In the genomic region with DNA sequence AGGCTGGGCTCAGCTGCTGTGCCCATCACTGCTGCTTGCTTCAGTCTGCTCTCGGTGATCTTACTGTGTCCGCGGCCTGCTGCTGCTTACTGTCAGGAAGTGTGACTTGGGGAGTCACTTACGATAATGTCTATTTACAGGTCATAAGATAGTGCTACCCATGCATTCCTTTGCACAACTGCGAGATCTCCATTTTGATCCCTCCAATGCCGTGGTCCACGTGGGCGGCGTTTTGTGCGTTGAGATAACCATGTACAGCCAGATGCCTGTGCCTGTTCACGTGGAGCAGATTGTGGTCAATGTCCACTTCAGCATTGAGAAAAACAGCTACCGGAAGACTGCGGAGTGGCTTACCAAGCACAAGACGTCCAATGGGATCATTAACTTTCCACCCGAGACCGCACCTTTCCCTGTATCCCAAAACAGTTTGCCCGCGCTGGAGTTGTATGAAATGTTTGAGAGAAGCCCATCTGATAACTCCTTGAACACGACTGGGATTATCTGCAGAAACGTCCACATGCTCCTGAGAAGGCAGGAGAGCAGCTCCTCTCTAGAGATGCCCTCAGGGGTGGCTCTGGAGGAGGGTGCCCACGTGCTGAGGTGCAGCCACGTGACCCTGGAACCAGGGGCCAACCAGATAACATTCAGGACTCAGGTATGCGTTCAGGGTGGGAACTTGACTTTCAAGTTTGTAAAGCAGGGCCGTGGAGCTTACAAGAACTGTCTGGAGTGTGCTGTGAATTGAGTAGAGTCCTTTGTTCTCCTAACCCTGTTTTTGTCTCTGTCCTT, we compare ENCODE assay signal across 1 cellular context.
TF ChIP-seq lines count a peak whose summit lies in the region.

No MANE protein-coding gene starts in this region.

TF ChIP-seq in endothelial cell of umbilical vein, 7 proteins besides CTCF, POLR2A, EP300 and RAD21:
- TF ChIP-seq POLR2AphosphoS5 (IDR thresholded peaks at IDR 0.05; ENCODE audit: insufficient read depth, low read depth, low read length) (no peak), EZH2 (IDR thresholded peaks at IDR 0.05; ENCODE audit: borderline replicate concordance, low read depth, low read length, severe bottlenecking) (no peak), JUN (IDR thresholded peaks at IDR 0.05; ENCODE audit: borderline replicate concordance, insufficient read depth, insufficient read length, low read depth) (no peak), GATA2 (IDR thresholded peaks at IDR 0.05; ENCODE audit: insufficient read depth, insufficient read length, low read depth, low read length) (no peak), MYC (IDR thresholded peaks at IDR 0.05; ENCODE audit: low read depth, low read length) (no peak), FOS (IDR thresholded peaks at IDR 0.05; ENCODE audit: borderline replicate concordance, insufficient read depth, low read length) (no peak)
- TF ChIP-seq, protein P1, sequence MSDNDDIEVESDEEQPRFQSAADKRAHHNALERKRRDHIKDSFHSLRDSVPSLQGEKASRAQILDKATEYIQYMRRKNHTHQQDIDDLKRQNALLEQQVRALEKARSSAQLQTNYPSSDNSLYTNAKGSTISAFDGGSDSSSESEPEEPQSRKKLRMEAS (IDR thresholded peaks at IDR 0.05; ENCODE audit: insufficient read depth, insufficient read length), result no peak
